In genomic region chr1:35605882-35606182, GRCh38 we compare ENCODE assay signal across 18 cellular contexts. TPM values are rescaled to one million over a fixed set of nuclear protein-coding genes. Genes with fewer than 3 reads are reported as not detected.
DNase-seq lines count a peak whose midpoint lies in the region; ATAC-seq and TF ChIP-seq lines count a peak whose summit lies in the region.
"Had no signal": no experiment of that assay in that cellular context is flagged by ENCODE, and none has a peak within 500 bp of the region (broad histone marks: within the 10 kb centered on the region; RNA-seq: fewer than 3 reads in every experiment).

No MANE protein-coding gene starts in this region.

- H2AFZ ChIP-seq in osteoblast (ENCODE audit: low read length), result no peak overlapping the region

- peak overlapping the region; percentile 73 for H3K27ac ChIP-seq in osteoblast (ENCODE audit: low read depth, low read length)
- H3K27ac ChIP-seq in naive thymus-derived CD4-positive, alpha-beta T cell (ENCODE audit: low read depth, low read length), result no peak overlapping the region
- no peak overlapping the region for H3K27ac ChIP-seq in effector memory CD4-positive, alpha-beta T cell (ENCODE audit: insufficient read depth, low read length, poor library complexity, severe bottlenecking)
- H3K27ac ChIP-seq: Peyer's patch, stomach had no signal

- DNase-seq in EL (peak; percentile 92), RPMI7951 (ENCODE audit: low read depth) (peak; percentile 89), epidermal melanocyte (ENCODE audit: insufficient read length, low spot score) (peak; percentile 59), osteoblast (ENCODE audit: insufficient read length, low spot score, missing footprints) (peak; percentile 92)
- no peak for DNase-seq in naive thymus-derived CD4-positive, alpha-beta T cell
- no peak for DNase-seq in effector memory CD4-positive, alpha-beta T cell
- DNase-seq: activated CD4-positive, alpha-beta memory T cell treated with anti-CD3 and anti-CD28 coated beads, Interleukin-2, amount 10 ng/mL, durations not matched to agents 7 days and 5 days; CD4-positive, alpha-beta T cell; natural killer cell; NCI-H1092; NCI-H345; Peyer's patch; stomach had no signal

- peaks cover 24% of the 10 kb centered on the region for H3K79me2 ChIP-seq in osteoblast (ENCODE audit: insufficient read depth, low read length)

- H3K9me3 ChIP-seq in osteoblast (ENCODE audit: low read depth, low read length), result no peaks in the 10 kb centered on the region
- H3K9me3 ChIP-seq in naive thymus-derived CD4-positive, alpha-beta T cell (ENCODE audit: control insufficient read depth in 2 of 3, low read length in 3 of 3), result no peaks in the 10 kb centered on the region
- H3K9me3 ChIP-seq in effector memory CD4-positive, alpha-beta T cell (ENCODE audit: control insufficient read depth, low read length), result no peaks in the 10 kb centered on the region
- H3K9me3 ChIP-seq: Peyer's patch, stomach had no signal

- peaks cover 26% of the 10 kb centered on the region for H3K4me1 ChIP-seq in osteoblast (ENCODE audit: insufficient read depth, low read length)
- H3K4me1 ChIP-seq in naive thymus-derived CD4-positive, alpha-beta T cell (ENCODE audit: control insufficient read depth in 2 of 2, insufficient read depth in 2 of 2, low read length in 2 of 2), result no peaks in the 10 kb centered on the region
- H3K4me1 ChIP-seq in effector memory CD4-positive, alpha-beta T cell (ENCODE audit: control insufficient read depth, insufficient read depth, low read length, poor library complexity, severe bottlenecking), result no peaks in the 10 kb centered on the region
- H3K4me1 ChIP-seq: Peyer's patch, stomach had no signal

- H3K27ac Mint-ChIP-seq in naive thymus-derived CD4-positive, alpha-beta T cell, result peak overlapping the region in 4 of 9 donors; percentile 30 to 70 (median 40)
- H3K27ac Mint-ChIP-seq: activated naive CD4-positive, alpha-beta T cell treated with anti-CD3 and anti-CD28 coated beads, Interleukin-2, amount 50 U/mL, for 24 hours; CD4-positive, alpha-beta T cell; dendritic cell treated with granulocyte-macrophage colony-stimulating factor and Interleukin-4, amounts not matched to agents 40 ng/mL and 50 ng/mL, for 4 days; natural killer cell had no signal

- H3K36me3 Mint-ChIP-seq in naive thymus-derived CD4-positive, alpha-beta T cell, result peaks cover 12 to 47% (median 30%) of the 10 kb centered on the region in 5 donors
- H3K36me3 Mint-ChIP-seq: natural killer cell had no signal

- H3K27me3 ChIP-seq in osteoblast (ENCODE audit: insufficient read depth, low read length), result no peaks in the 10 kb centered on the region
- H3K27me3 ChIP-seq in naive thymus-derived CD4-positive, alpha-beta T cell (ENCODE audit: control insufficient read depth in 2 of 2, insufficient read depth in 2 of 2, low read length in 2 of 2), result no peaks in the 10 kb centered on the region
- H3K27me3 ChIP-seq in effector memory CD4-positive, alpha-beta T cell (replicated peaks; ENCODE audit: control insufficient read depth, insufficient read depth, low read length, poor library complexity, severe bottlenecking), result no peaks in the 10 kb centered on the region
- H3K27me3 ChIP-seq: Peyer's patch, stomach had no signal

- peaks cover 0 to 2% (median 0%) of the 10 kb centered on the region in 11 donors for H3K9me3 Mint-ChIP-seq in naive thymus-derived CD4-positive, alpha-beta T cell
- H3K9me3 Mint-ChIP-seq: activated CD4-positive, alpha-beta memory T cell treated with anti-CD3 and anti-CD28 coated beads, Interleukin-2, amount 10 ng/mL, durations not matched to agents 7 days and 5 days; activated naive CD4-positive, alpha-beta T cell treated with anti-CD3 and anti-CD28 coated beads, Interleukin-2, amount 50 U/mL, for 24 hours; CD4-positive, alpha-beta T cell; dendritic cell treated with granulocyte-macrophage colony-stimulating factor and Interleukin-4, amounts not matched to agents 40 ng/mL and 50 ng/mL, for 4 days; natural killer cell had no signal

- peaks cover 7% of the 10 kb centered on the region for H4K20me1 ChIP-seq in osteoblast (ENCODE audit: insufficient read depth, low read length)

- no peak overlapping the region for H3K4me3 Mint-ChIP-seq in naive thymus-derived CD4-positive, alpha-beta T cell
- H3K4me3 Mint-ChIP-seq: activated CD4-positive, alpha-beta memory T cell treated with anti-CD3 and anti-CD28 coated beads, Interleukin-2, amount 10 ng/mL, durations not matched to agents 7 days and 5 days; activated naive CD4-positive, alpha-beta T cell treated with anti-CD3 and anti-CD28 coated beads, Interleukin-2, amount 50 U/mL, for 24 hours; CD4-positive, alpha-beta T cell; dendritic cell treated with granulocyte-macrophage colony-stimulating factor and Interleukin-4, amounts not matched to agents 40 ng/mL and 50 ng/mL, for 4 days; natural killer cell had no signal

- CTCF ChIA-PET in naive thymus-derived CD4-positive, alpha-beta T cell (lab: Charles Lee), result no interaction called here

- H3K27me3 Mint-ChIP-seq in naive thymus-derived CD4-positive, alpha-beta T cell, result no peaks in the 10 kb centered on the region
- H3K27me3 Mint-ChIP-seq: activated CD4-positive, alpha-beta memory T cell treated with anti-CD3 and anti-CD28 coated beads, Interleukin-2, amount 10 ng/mL, durations not matched to agents 7 days and 5 days; activated naive CD4-positive, alpha-beta T cell treated with anti-CD3 and anti-CD28 coated beads, Interleukin-2, amount 50 U/mL, for 24 hours; CD4-positive, alpha-beta T cell; dendritic cell treated with granulocyte-macrophage colony-stimulating factor and Interleukin-4, amounts not matched to agents 40 ng/mL and 50 ng/mL, for 4 days had no signal

- TF ChIP-seq CTCF in osteoblast (IDR thresholded peaks at IDR 0.05; ENCODE audit: extremely low read depth, low read depth, low read length), result no peak

- peaks cover 59% of the 10 kb centered on the region for H3K36me3 ChIP-seq in osteoblast (ENCODE audit: insufficient read depth, low read length)
- peaks cover 9 to 74% (median 11%) of the 10 kb centered on the region in 3 experiments for H3K36me3 ChIP-seq in naive thymus-derived CD4-positive, alpha-beta T cell (ENCODE audit: control insufficient read depth in 2 of 3, insufficient read depth in 3 of 3, low read length in 3 of 3)
- peaks cover 48% of the 10 kb centered on the region for H3K36me3 ChIP-seq in effector memory CD4-positive, alpha-beta T cell (ENCODE audit: control insufficient read depth, insufficient read depth, low read length)

- no peak for ATAC-seq in naive thymus-derived CD4-positive, alpha-beta T cell
- ATAC-seq in HG03039 (IDR thresholded peaks at IDR 0.05; ENCODE audit: unreplicated experiment) (no peak), GM18517 (IDR thresholded peaks at IDR 0.05; ENCODE audit: unreplicated experiment) (no peak)
- ATAC-seq: natural killer cell, sciatic nerve had no signal

- peak overlapping the region; percentile 4 for H3K4me3 ChIP-seq in osteoblast (ENCODE audit: insufficient read depth, low read length)
- H3K4me3 ChIP-seq in naive thymus-derived CD4-positive, alpha-beta T cell (ENCODE audit: low read length), result no peak overlapping the region
- no peak overlapping the region for H3K4me3 ChIP-seq in effector memory CD4-positive, alpha-beta T cell (ENCODE audit: insufficient read depth, low read depth, low read length, poor library complexity, severe bottlenecking)
- H3K4me3 ChIP-seq: Peyer's patch, stomach had no signal

- POLR2A ChIA-PET in naive thymus-derived CD4-positive, alpha-beta T cell (lab: Charles Lee), result interaction anchor here (0.7 kb wide), 1 partner anchor 310 kb away, joined by 3 read pairs; no protein-coding TSS in a partner anchor

- intact Hi-C loops in naive thymus-derived CD4-positive, alpha-beta T cell (cut with micrococcal nuclease), result no loop called here

- H3K4me2 ChIP-seq in osteoblast (ENCODE audit: insufficient read depth, low read length), result peak overlapping the region; percentile 66

- H3K4me1 Mint-ChIP-seq in naive thymus-derived CD4-positive, alpha-beta T cell, result peaks cover 3 to 15% (median 8%) of the 10 kb centered on the region in 7 donors

RNA-seq across cellular contexts. Expression of gene TFAP2E, which starts 32.7 kb away (rescaled TPM):
- total RNA-seq in RPMI7951 (2014; rRNA removed; shearing (Covaris generic)), result 0.68 and 0.96 TPM in 2 replicates
- under 0.01 and 0.29 TPM in 2 replicates for total RNA-seq in osteoblast
- total RNA-seq in naive thymus-derived CD4-positive, alpha-beta T cell, result 1 to 10 TPM in 4 of 5 experiments, under 1 TPM in 1; 0.77 to 4.2 (median 2.8) TPM
- polyA plus RNA-seq in naive thymus-derived CD4-positive, alpha-beta T cell, result under 1 TPM; 0.13 to 0.51 TPM

RNA-seq across cellular contexts. Expression of gene PSMB2, which starts 35.5 kb away (rescaled TPM):
- 56.1 and 58.2 TPM in 2 replicates for total RNA-seq in RPMI7951 (2014; rRNA removed; shearing (Covaris generic))
- 17.1 and 18.5 TPM in 2 replicates for total RNA-seq in osteoblast
- 10 to 100 TPM; 20.4 to 93.5 (median 23.5) TPM for total RNA-seq in naive thymus-derived CD4-positive, alpha-beta T cell
- polyA plus RNA-seq in naive thymus-derived CD4-positive, alpha-beta T cell, result 10 to 100 TPM; 46.6 to 62.6 TPM

RNA-seq across cellular contexts. Expression of gene NCDN, which starts 48.2 kb away (rescaled TPM):
- 11.7 and 11.9 TPM in 2 replicates for total RNA-seq in RPMI7951 (2014; rRNA removed; shearing (Covaris generic))
- 25.9 and 30.0 TPM in 2 replicates for total RNA-seq in osteoblast
- total RNA-seq in naive thymus-derived CD4-positive, alpha-beta T cell, result 10 to 100 TPM; 19.4 to 38.6 (median 26.4) TPM
- polyA plus RNA-seq in naive thymus-derived CD4-positive, alpha-beta T cell, result 10 to 100 TPM; 17.1 to 23.9 TPM

RNA-seq across cellular contexts. Expression of gene KIAA0319L, which starts 48.6 kb away (rescaled TPM):
- total RNA-seq in RPMI7951 (2014; rRNA removed; shearing (Covaris generic)), result 17.9 and 26.8 TPM in 2 replicates
- 44.9 and 48.9 TPM in 2 replicates for total RNA-seq in osteoblast
- 10 to 100 TPM; 62.0 to 79.7 (median 65.6) TPM for total RNA-seq in naive thymus-derived CD4-positive, alpha-beta T cell
- 10 to 100 TPM; 22.2 to 36.6 TPM for polyA plus RNA-seq in naive thymus-derived CD4-positive, alpha-beta T cell

Comparison
In these comparisons a context has a peak if more than half of its experiments do, and no peak if none do; other contexts are left out.
1. DNase-seq: peak in EL (single experiment), RPMI7951 (single experiment), epidermal melanocyte (single experiment) and osteoblast (single experiment); none in naive thymus-derived CD4-positive, alpha-beta T cell (0 of 9) and effector memory CD4-positive, alpha-beta T cell (0 of 3).